Comparison of ENCODE assay signal across 17 cellular contexts in genomic region chr1:53336146-53336545, GRCh38. TPM values are rescaled to one million over a fixed set of nuclear protein-coding genes. Genes with fewer than 3 reads are reported as not detected.
A peak's percentile ranks its signal among the peaks of the same experiment; 100 is the strongest.
DNase-seq lines count a peak whose midpoint lies in the region; ATAC-seq and TF ChIP-seq lines count a peak whose summit lies in the region.
"Had no signal": no experiment of that assay in that cellular context is flagged by ENCODE, and none has a peak within 500 bp of the region (broad histone marks: within the 10 kb centered on the region; RNA-seq: fewer than 3 reads in every experiment).

No MANE protein-coding gene starts in this region.

- no peak for ATAC-seq in GM23338
- ATAC-seq: Panc1 had no signal

- dilution Hi-C loops in mammary epithelial cell (cut with HindIII; ENCODE audit: low sequenced_read_pairs) = no loop called here

- no peaks in the 10 kb centered on the region for H3K27me3 ChIP-seq in breast epithelium
- H3K27me3 ChIP-seq in mammary epithelial cell (ENCODE audit: insufficient read depth, low read length) = no peaks in the 10 kb centered on the region
- peaks cover 0 to 19% (median 0%) of the 10 kb centered on the region in 4 donors for H3K27me3 ChIP-seq in esophagus muscularis mucosa
- H3K27me3 ChIP-seq in GM23338 (ENCODE audit: insufficient read depth) = no peaks in the 10 kb centered on the region

- no peak for TF ChIP-seq EP300 in esophagus muscularis mucosa (IDR thresholded peaks at IDR 0.05)

- 97% methylated on average over 12 of the region's 12 CpGs for WGBS in mammary epithelial cell (ENCODE audit: low coverage, missing lambda C conversion rate)
- WGBS in esophagus muscularis mucosa = 80% methylated on average over 12 of the region's 12 CpGs

- H3K27ac Mint-ChIP-seq in GM23338 = no peak overlapping the region
- H3K27ac Mint-ChIP-seq: H9 had no signal

- CTCF ChIA-PET in mammary epithelial cell (lab: Charles Lee; ENCODE audit: low non-redundant PET) = no interaction called here

- TF ChIP-seq POLR2A in breast epithelium (IDR thresholded peaks at IDR 0.05) (no peak), esophagus muscularis mucosa (IDR thresholded peaks at IDR 0.05; ENCODE audit: low read depth) (no peak)

- H3K36me3 Mint-ChIP-seq in GM23338 (ENCODE audit: low read depth) = peaks cover 10% of the 10 kb centered on the region

- no peaks in the 10 kb centered on the region for H3F3A ChIP-seq in GM23338 (replicated peaks; ENCODE audit: low read depth)

- H3K9me3 ChIP-seq in breast epithelium (no peaks in the 10 kb centered on the region), mammary epithelial cell (replicated peaks; ENCODE audit: insufficient read depth, low read length) (no peaks in the 10 kb centered on the region), esophagus muscularis mucosa (no peaks in the 10 kb centered on the region)
- H3K9me3 ChIP-seq: Caco-2 had no signal

- no peaks in the 10 kb centered on the region for H3K9me2 ChIP-seq in GM23338 (ENCODE audit: insufficient read depth)

- H3K9me3 Mint-ChIP-seq in GM23338 = peaks cover under 1% of the 10 kb centered on the region; the same call in 1 of the 3 replicates

- H3K4me2 ChIP-seq in mammary epithelial cell (ENCODE audit: insufficient read depth, low read depth, low read length) (no peak overlapping the region), GM23338 (no peak overlapping the region)

- H3K36me3 ChIP-seq in breast epithelium = no peaks in the 10 kb centered on the region
- no peaks in the 10 kb centered on the region for H3K36me3 ChIP-seq in mammary epithelial cell (ENCODE audit: insufficient read depth, low read length)
- no peaks in the 10 kb centered on the region for H3K36me3 ChIP-seq in esophagus muscularis mucosa
- no peaks in the 10 kb centered on the region; the same call in 1 of the 2 replicates for H3K36me3 ChIP-seq in GM23338 (ENCODE audit: insufficient read depth)

- no peak overlapping the region for H3K4me3 ChIP-seq in breast epithelium
- no peak overlapping the region for H3K4me3 ChIP-seq in mammary epithelial cell (replicated peaks in 1 of 3; ENCODE audit: insufficient read depth in 1 of 3, low read depth in 2 of 3, low read length in 3 of 3)
- no peak overlapping the region for H3K4me3 ChIP-seq in esophagus muscularis mucosa
- peak overlapping the region; percentile 33 for H3K4me3 ChIP-seq in retinal pigment epithelial cell (ENCODE audit: low read length)
- H3K4me3 ChIP-seq in GM23338 = no peak overlapping the region

- H3K27ac ChIP-seq in breast epithelium = no peak overlapping the region
- H3K27ac ChIP-seq in mammary epithelial cell (ENCODE audit: insufficient read depth, low read depth, low read length) = no peak overlapping the region
- H3K27ac ChIP-seq in esophagus muscularis mucosa (replicated peaks in 1 of 4) = no peak overlapping the region
- no peak overlapping the region for H3K27ac ChIP-seq in GM23338 (ENCODE audit: low read depth)

- H3K4me1 ChIP-seq in breast epithelium (no peaks in the 10 kb centered on the region), mammary epithelial cell (ENCODE audit: insufficient read depth, low read length) (no peaks in the 10 kb centered on the region), esophagus muscularis mucosa (no peaks in the 10 kb centered on the region), GM23338 (ENCODE audit: insufficient read depth) (no peaks in the 10 kb centered on the region)

- DNase-seq in breast epithelium (ENCODE audit: low spot score in 2 of 2) (peak; percentile 6 to 37), mammary epithelial cell (no peak), esophagus muscularis mucosa (ENCODE audit: extremely low spot score) (peak; percentile 75), retinal pigment epithelial cell (ENCODE audit: low read depth) (no peak), NCI-H2227 treated with DMSO at 0.1 percent for 48 hours (lab: John Stamatoyannopoulos, UW) (no peak), DMS 273 (lab: John Stamatoyannopoulos, UW; ENCODE audit: unreplicated experiment) (no peak), GM23338 (ENCODE audit: low spot score) (no peak)
- DNase-seq: AML-193, Caco-2, DMS53, H9, Karpas-422, NCI-H1436, NCI-H2081 treated with DMSO at 0.1 percent for 48 hours, NCI-H774, SHP77 had no signal

- H3K27me3 Mint-ChIP-seq in GM23338 (ENCODE audit: insufficient read depth, low read depth, poor library complexity) = peaks cover 6% of the 10 kb centered on the region

- no peak overlapping the region for H3K4me3 Mint-ChIP-seq in GM23338
- H3K4me3 Mint-ChIP-seq: H9 had no signal

- H3K79me2 ChIP-seq in mammary epithelial cell (ENCODE audit: insufficient read depth, low read length) = no peaks in the 10 kb centered on the region
- no peaks in the 10 kb centered on the region for H3K79me2 ChIP-seq in GM23338 (replicated peaks; ENCODE audit: insufficient read depth)

- in situ Hi-C loops in mammary epithelial cell (cut with MboI; ENCODE audit: low sequenced_read_pairs in 2 of 2) = no loop called here

- no peaks in the 10 kb centered on the region for H4K20me1 ChIP-seq in mammary epithelial cell (ENCODE audit: insufficient read depth, low read length)
- H4K20me1 ChIP-seq in GM23338 (replicated peaks; ENCODE audit: insufficient read depth) = no peaks in the 10 kb centered on the region

- TF ChIP-seq CTCF in breast epithelium (IDR thresholded peaks at IDR 0.05) = no peak
- TF ChIP-seq CTCF in mammary epithelial cell (conservative IDR thresholded peaks at IDR 0.05 in 1 of 2, IDR thresholded peaks at IDR 0.05 in 1 of 2; ENCODE audit: extremely low read depth in 1 of 2, insufficient read depth in 1 of 2, low read depth in 1 of 2, low read length in 2 of 2) = no peak
- no peak for TF ChIP-seq CTCF in esophagus muscularis mucosa (IDR thresholded peaks at IDR 0.05)
- no peak for TF ChIP-seq CTCF in retinal pigment epithelial cell (conservative IDR thresholded peaks at IDR 0.05; ENCODE audit: low read depth, low read length)
- no peak for TF ChIP-seq CTCF in GM23338 (conservative IDR thresholded peaks at IDR 0.05; ENCODE audit: low read depth in 2 of 2)

- H2AFZ ChIP-seq in mammary epithelial cell (ENCODE audit: low read depth, low read length) (no peak overlapping the region), GM23338 (no peak overlapping the region)

- BruUV-seq in mammary epithelial cell (replicated peaks; lab: Mats Ljungman, UMichigan) = no TSS peak

- H3K4me1 Mint-ChIP-seq in GM23338 = peaks cover 2% of the 10 kb centered on the region; the same call in 1 of the 3 replicates
- H3K4me1 Mint-ChIP-seq: H9 had no signal

- intact Hi-C loops in breast epithelium (cut with DNase I; ENCODE audit: low total_unique reads) = no loop called here
- intact Hi-C loops in mammary epithelial cell (cut with micrococcal nuclease) = no loop called here
- intact Hi-C loops in esophagus muscularis mucosa (cut with DNase I) = no loop called here

- H3K9ac ChIP-seq in mammary epithelial cell (ENCODE audit: insufficient read depth, low read length) = no peak overlapping the region

TF ChIP-seq in GM23338, 12 proteins besides CTCF, POLR2A, EP300 and RAD21:
- TF ChIP-seq ETS1 (IDR thresholded peaks at IDR 0.05) (no peak), STAT1 (IDR thresholded peaks at IDR 0.05; ENCODE audit: unreplicated experiment) (no peak), REST (IDR thresholded peaks at IDR 0.05; ENCODE audit: unreplicated experiment) (no peak), ZNF331 (CRISPR knock-in tag; IDR thresholded peaks at IDR 0.05; ENCODE audit: low read depth) (no peak), EZH2 (IDR thresholded peaks at IDR 0.05; ENCODE audit: low read depth, unreplicated experiment) (no peak), ZNF114 (CRISPR knock-in tag; IDR thresholded peaks at IDR 0.05) (no peak), CREB1 (CRISPR knock-in tag; IDR thresholded peaks at IDR 0.05; ENCODE audit: low read depth) (no peak), POLR2AphosphoS5 (IDR thresholded peaks at IDR 0.05; ENCODE audit: low read depth) (no peak)

RNA-seq across cellular contexts. Expression of gene LRP8, which starts 8.3 kb away (rescaled TPM):
- 10 to 100 TPM in 1 of 3 donors, 1 to 10 TPM in 2; 1.6 to 14.7 (median 6.3) TPM for total RNA-seq in breast epithelium
- 10 to 100 TPM; 18.5 to 50.1 TPM for total RNA-seq in mammary epithelial cell
- polyA plus RNA-seq in mammary epithelial cell = 68.6 TPM
- polyA minus RNA-seq in mammary epithelial cell = 212 TPM
- 1 to 10 TPM in 3 of 4 donors, under 1 TPM in 1; 0.83 to 6.0 (median 1.9) TPM for total RNA-seq in esophagus muscularis mucosa
- total RNA-seq in GM23338 (2014; rRNA removed; shearing (Covaris generic)) = 71.1 and 72.4 TPM in 2 replicates
- 27.8 and 28.3 TPM in 2 replicates for polyA plus RNA-seq in GM23338 (2016; fragmentation: Nextera tagmentation; extraction: Ambion mirVana)

Comparison
In these comparisons a context has a peak if more than half of its experiments do, and no peak if none do; other contexts are left out.
1. DNase-seq: peak in breast epithelium (2 of 2) and esophagus muscularis mucosa (single experiment); none in mammary epithelial cell (single experiment), retinal pigment epithelial cell (single experiment), NCI-H2227 treated with DMSO at 0.1 percent for 48 hours (single experiment), DMS 273 (single experiment) and GM23338 (single experiment).